1 cellular context compared by ENCODE assay signal in the genomic region with DNA sequence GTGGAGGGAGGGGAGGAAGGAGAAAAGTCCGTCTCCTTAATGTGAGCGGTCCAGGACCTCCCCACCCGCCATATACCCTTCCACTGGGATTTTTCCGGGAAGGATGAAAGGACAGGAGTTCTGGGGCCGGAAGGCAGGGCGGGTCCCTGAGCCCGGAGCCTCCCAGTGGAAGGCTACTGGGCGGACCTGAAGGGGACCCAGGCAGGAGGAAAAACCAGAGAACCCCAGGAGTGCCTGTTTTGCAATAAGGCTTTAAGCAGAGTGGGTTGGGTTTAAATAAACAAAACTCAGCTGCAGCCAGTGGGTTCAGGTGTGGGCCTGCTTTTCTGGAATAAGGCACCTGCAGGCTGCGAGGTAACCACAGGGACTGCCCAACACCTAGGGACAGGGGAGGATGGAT.
TF ChIP-seq lines count a peak whose summit lies in the region.

No MANE protein-coding gene starts in this region.

TF ChIP-seq in HepG2, 621 proteins besides CTCF, POLR2A, EP300 and RAD21:
- TF ChIP-seq, protein P1, sequence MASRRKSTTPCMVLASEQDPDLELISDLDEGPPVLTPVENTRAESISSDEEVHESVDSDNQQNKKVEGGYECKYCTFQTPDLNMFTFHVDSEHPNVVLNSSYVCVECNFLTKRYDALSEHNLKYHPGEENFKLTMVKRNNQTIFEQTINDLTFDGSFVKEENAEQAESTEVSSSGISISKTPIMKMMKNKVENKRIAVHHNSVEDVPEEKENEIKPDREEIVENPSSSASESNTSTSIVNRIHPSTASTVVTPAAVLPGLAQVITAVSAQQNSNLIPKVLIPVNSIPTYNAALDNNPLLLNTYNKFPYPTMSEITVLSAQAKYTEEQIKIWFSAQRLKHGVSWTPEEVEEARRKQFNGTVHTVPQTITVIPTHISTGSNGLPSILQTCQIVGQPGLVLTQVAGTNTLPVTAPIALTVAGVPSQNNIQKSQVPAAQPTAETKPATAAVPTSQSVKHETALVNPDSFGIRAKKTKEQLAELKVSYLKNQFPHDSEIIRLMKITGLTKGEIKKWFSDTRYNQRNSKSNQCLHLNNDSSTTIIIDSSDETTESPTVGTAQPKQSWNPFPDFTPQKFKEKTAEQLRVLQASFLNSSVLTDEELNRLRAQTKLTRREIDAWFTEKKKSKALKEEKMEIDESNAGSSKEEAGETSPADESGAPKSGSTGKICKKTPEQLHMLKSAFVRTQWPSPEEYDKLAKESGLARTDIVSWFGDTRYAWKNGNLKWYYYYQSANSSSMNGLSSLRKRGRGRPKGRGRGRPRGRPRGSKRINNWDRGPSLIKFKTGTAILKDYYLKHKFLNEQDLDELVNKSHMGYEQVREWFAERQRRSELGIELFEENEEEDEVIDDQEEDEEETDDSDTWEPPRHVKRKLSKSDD (CRISPR knock-in tag; IDR thresholded peaks at IDR 0.05; ENCODE audit: low read depth): no peak
- TF ChIP-seq KMT2A (CRISPR knock-in tag; IDR thresholded peaks at IDR 0.05) (no peak), AGO2 (optimal IDR thresholded peaks at IDR 0.05; ENCODE audit: low read depth, low read length) (no peak), ZNF558 (CRISPR knock-in tag; IDR thresholded peaks at IDR 0.05; ENCODE audit: borderline replicate concordance) (no peak), ZNF484 (CRISPR knock-in tag; IDR thresholded peaks at IDR 0.05; ENCODE audit: borderline replicate concordance, low read depth) (no peak), TRIM24 (CRISPR knock-in tag; IDR thresholded peaks at IDR 0.05) (no peak), ZNF383 (CRISPR knock-in tag; IDR thresholded peaks at IDR 0.05; ENCODE audit: borderline replicate concordance) (no peak), SIX4 (CRISPR knock-in tag; IDR thresholded peaks at IDR 0.05) (no peak), GFI1 (CRISPR knock-in tag; IDR thresholded peaks at IDR 0.05; ENCODE audit: borderline replicate concordance) (no peak), ZNF24 (IDR thresholded peaks at IDR 0.05) (no peak), ZNF337 (CRISPR knock-in tag; IDR thresholded peaks at IDR 0.05; ENCODE audit: borderline replicate concordance, low read depth) (no peak), IRX3 (CRISPR knock-in tag; IDR thresholded peaks at IDR 0.05; ENCODE audit: borderline replicate concordance, low read depth) (no peak), PRPF4 (IDR thresholded peaks at IDR 0.05; ENCODE audit: low read depth, low read length, poor library complexity, severe bottlenecking) (no peak), EZH2 (conservative IDR thresholded peaks at IDR 0.05; ENCODE audit: low read depth, low read length) (peak; percentile 58; the same call in 1 of the 2 replicates)
- TF ChIP-seq, protein P2, sequence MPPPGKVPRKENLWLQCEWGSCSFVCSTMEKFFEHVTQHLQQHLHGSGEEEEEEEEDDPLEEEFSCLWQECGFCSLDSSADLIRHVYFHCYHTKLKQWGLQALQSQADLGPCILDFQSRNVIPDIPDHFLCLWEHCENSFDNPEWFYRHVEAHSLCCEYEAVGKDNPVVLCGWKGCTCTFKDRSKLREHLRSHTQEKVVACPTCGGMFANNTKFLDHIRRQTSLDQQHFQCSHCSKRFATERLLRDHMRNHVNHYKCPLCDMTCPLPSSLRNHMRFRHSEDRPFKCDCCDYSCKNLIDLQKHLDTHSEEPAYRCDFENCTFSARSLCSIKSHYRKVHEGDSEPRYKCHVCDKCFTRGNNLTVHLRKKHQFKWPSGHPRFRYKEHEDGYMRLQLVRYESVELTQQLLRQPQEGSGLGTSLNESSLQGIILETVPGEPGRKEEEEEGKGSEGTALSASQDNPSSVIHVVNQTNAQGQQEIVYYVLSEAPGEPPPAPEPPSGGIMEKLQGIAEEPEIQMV (CRISPR knock-in tag; IDR thresholded peaks at IDR 0.05; ENCODE audit: low read depth): peak; percentile 83
- TF ChIP-seq, protein P3, sequence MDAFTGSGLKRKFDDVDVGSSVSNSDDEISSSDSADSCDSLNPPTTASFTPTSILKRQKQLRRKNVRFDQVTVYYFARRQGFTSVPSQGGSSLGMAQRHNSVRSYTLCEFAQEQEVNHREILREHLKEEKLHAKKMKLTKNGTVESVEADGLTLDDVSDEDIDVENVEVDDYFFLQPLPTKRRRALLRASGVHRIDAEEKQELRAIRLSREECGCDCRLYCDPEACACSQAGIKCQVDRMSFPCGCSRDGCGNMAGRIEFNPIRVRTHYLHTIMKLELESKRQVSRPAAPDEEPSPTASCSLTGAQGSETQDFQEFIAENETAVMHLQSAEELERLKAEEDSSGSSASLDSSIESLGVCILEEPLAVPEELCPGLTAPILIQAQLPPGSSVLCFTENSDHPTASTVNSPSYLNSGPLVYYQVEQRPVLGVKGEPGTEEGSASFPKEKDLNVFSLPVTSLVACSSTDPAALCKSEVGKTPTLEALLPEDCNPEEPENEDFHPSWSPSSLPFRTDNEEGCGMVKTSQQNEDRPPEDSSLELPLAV (CRISPR knock-in tag; conservative IDR thresholded peaks at IDR 0.05; ENCODE audit: low read depth): no peak
